In the genomic region with DNA sequence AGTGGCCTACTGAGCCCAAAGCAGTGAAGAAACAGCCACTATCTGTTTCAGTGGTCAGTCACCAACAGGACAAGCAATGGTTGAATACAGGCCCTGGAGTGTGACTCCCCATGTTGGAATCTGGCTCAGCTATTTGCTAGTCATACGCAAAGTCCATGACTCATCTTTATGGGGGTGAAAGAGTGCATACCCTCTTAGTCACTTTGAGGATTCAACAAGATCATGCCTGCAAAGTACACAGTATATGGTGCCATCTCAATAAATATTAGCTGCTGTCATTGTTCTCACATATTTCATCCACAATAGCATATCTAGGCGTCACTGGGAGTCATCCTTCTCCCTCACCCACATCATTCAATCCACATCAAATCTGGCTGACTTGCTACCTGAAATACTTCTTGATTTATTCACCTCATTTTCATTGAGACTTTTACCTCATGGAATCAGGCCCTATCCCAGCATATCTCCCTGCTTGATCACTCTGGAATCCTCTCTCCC, we compare ENCODE assay signal across 9 cellular contexts. TPM values are rescaled to one million over a fixed set of nuclear protein-coding genes. Genes with fewer than 3 reads are reported as not detected.
DNase-seq lines count a peak whose midpoint lies in the region; TF ChIP-seq lines count a peak whose summit lies in the region.
"Had no signal": no experiment of that assay in that cellular context is flagged by ENCODE, and none has a peak within 500 bp of the region (broad histone marks: within the 10 kb centered on the region; RNA-seq: fewer than 3 reads in every experiment).

No MANE protein-coding gene starts in this region.

- H4K20me1 ChIP-seq in GM23248 (ENCODE audit: insufficient read depth): no peaks in the 10 kb centered on the region

- CTCF ChIA-PET in RWPE1 (lab: Yijun Ruan, JAX): interaction anchor here (0.6 to 0.7 kb wide), 2 partner anchors 15 to 1631 kb away, joined by 3 read pairs; no protein-coding TSS in a partner anchor

- H3K4me2 ChIP-seq in GM23248 (ENCODE audit: unreplicated experiment) (peak overlapping the region; percentile 44), skeletal muscle satellite cell (ENCODE audit: low read length) (peak overlapping the region; percentile 51)

- no peaks in the 10 kb centered on the region for H3K79me2 ChIP-seq in GM23248 (ENCODE audit: insufficient read depth)

- no peak for TF ChIP-seq CTCF in RWPE1 (conservative IDR thresholded peaks at IDR 0.05; ENCODE audit: low read depth)
- TF ChIP-seq CTCF in GM13977 (IDR thresholded peaks at IDR 0.05; ENCODE audit: extremely low read depth, insufficient read depth, missing control alignments): no peak

- H3K4me1 ChIP-seq in GM23248 (ENCODE audit: insufficient read depth) (peaks cover 22% of the 10 kb centered on the region), skeletal muscle satellite cell (ENCODE audit: control insufficient read depth, insufficient read depth, low read length) (peaks cover 17% of the 10 kb centered on the region)

- H3K9me2 ChIP-seq in GM23248 (ENCODE audit: insufficient read depth): no peaks in the 10 kb centered on the region

- H3K27ac ChIP-seq in GM23248: peak overlapping the region; percentile 89
- peak overlapping the region; percentile 91 for H3K27ac ChIP-seq in RWPE1

- H3K9me3 ChIP-seq in GM23248 (ENCODE audit: low read depth): no peaks in the 10 kb centered on the region
- H3K9me3 ChIP-seq in skeletal muscle satellite cell (replicated peaks; ENCODE audit: low read length): peaks cover 5% of the 10 kb centered on the region

- WGBS in GM23248 (ENCODE audit: low coverage in 1 of 2, low lambda C conversion rate in 2 of 2, missing lambda C conversion rate in 2 of 2), 2 experiments: 0% methylated on average over 2 of the region's 2 CpGs

- DNase-seq in GM23248 (peak; percentile 99), RWPE1 (ENCODE audit: low spot score) (peak; percentile 94), fibroblast of peridontal ligament (ENCODE audit: extremely low read depth) (peak; percentile 94), GM13977 (ENCODE audit: low spot score) (no peak), GM19238 (ENCODE audit: insufficient read length, low spot score) (no peak)
- DNase-seq in stimulated activated naive CD4-positive, alpha-beta T cell (lab: John Stamatoyannopoulos, UW): no peak
- DNase-seq: kidney, NCI-H1694 had no signal

- no peak overlapping the region for H2AFZ ChIP-seq in GM23248

- POLR2A ChIA-PET in RWPE1 (lab: Yijun Ruan, JAX; ENCODE audit: low non-redundant PET): no interaction called here

- H3K4me3 ChIP-seq in GM23248: no peak overlapping the region
- no peak overlapping the region for H3K4me3 ChIP-seq in skeletal muscle satellite cell (ENCODE audit: low read length)

- H3K36me3 ChIP-seq in GM23248 (ENCODE audit: low read depth) (no peaks in the 10 kb centered on the region), skeletal muscle satellite cell (ENCODE audit: insufficient read depth, low read length) (no peaks in the 10 kb centered on the region)

- H3F3A ChIP-seq in GM23248 (ENCODE audit: insufficient read depth): peaks cover 18% of the 10 kb centered on the region

- H3K9ac ChIP-seq in GM23248 (peak overlapping the region; percentile 53), skeletal muscle satellite cell (ENCODE audit: low read depth, low read length) (peak overlapping the region; percentile 59)

- in situ Hi-C loops in GM23248 (cut with MboI) (loop anchor here (25.0 kb wide), 1 partner anchor 1623 kb away; no protein-coding TSS in a partner anchor), GM13977 (cut with MboI; ENCODE audit: low pct_unique_long_range_greater_than_20kb, low sequenced_read_pairs, unreplicated experiment) (loop anchor here (25.0 kb wide), 1 partner anchor 1198 kb away; no protein-coding TSS in a partner anchor)

- H3K27me3 ChIP-seq in GM23248 (replicated peaks; ENCODE audit: insufficient read depth) (no peaks in the 10 kb centered on the region), skeletal muscle satellite cell (ENCODE audit: control insufficient read depth, insufficient read depth, low read length) (no peaks in the 10 kb centered on the region)

RNA-seq across cellular contexts. Expression of a gene that starts 26.4 kb away (rescaled TPM):
- not detected in 2 replicates for total RNA-seq in GM23248 (2014; rRNA removed; shearing (Covaris generic))
- not detected in 2 replicates for polyA plus RNA-seq in GM23248 (2016; fragmentation: Nextera tagmentation; extraction: Ambion mirVana)
- under 0.01 TPM in 1 of 2 replicates, not detected in the other for total RNA-seq in skeletal muscle satellite cell (2012; rRNA removed)

Comparison
In these comparisons a context has a peak if more than half of its experiments do, and no peak if none do; other contexts are left out.
1. DNase-seq: peak in GM23248 (single experiment), RWPE1 (single experiment) and fibroblast of peridontal ligament (single experiment); none in stimulated activated naive CD4-positive, alpha-beta T cell (0 of 6), GM13977 (single experiment) and GM19238 (single experiment).